30 cellular contexts compared by ENCODE assay signal in the genomic region with DNA sequence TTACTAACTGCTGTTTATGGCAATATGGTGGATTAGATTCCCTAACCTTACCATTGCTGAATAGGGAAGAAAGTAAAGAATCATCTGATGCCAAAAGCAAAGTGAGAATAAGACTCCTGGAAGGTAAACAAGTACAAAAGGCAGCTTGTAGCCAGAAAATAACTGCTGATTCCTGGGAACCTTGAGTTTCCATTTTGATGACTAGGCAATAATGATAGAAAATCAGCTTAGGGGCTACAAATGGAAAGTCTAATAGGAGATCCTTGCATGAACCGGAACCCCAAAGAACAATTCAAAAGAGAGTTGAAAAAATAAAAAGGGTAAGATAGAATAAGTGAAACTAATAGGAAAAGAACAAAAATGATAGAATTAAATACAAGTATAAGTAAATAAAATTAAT.
"Had no signal": no experiment of that assay in that cellular context is flagged by ENCODE, and none has a peak within 500 bp of the region (broad histone marks: within the 10 kb centered on the region; RNA-seq: fewer than 3 reads in every experiment).

No MANE protein-coding gene starts in this region.

- H3K4me1 ChIP-seq: left ventricle myocardium inferior, parathyroid adenoma, psoas muscle, right atrium auricular region, stomach, testis, thyroid gland, transverse colon, upper lobe of left lung, vagina had no signal

- H3K4me3 ChIP-seq: left ventricle myocardium inferior, lung, neural progenitor cell, psoas muscle, right atrium auricular region, skin epidermis, stomach, testis, thyroid gland, transverse colon, upper lobe of left lung, vagina had no signal

- H3K4me3 Mint-ChIP-seq: immature natural killer cell; mesothelial cell of epicardium; naive B cell; natural killer cell; nephron progenitor cell; neural progenitor cell; stimulated activated naive B cell treated with anti-CD40 and anti-IgM and Interleukin-4, amounts not matched to agents 10 μg/mL and 1 μg/mL and 100 μg/mL, for 72 hours had no signal

- H3K36me3 Mint-ChIP-seq: immature natural killer cell; mesothelial cell of epicardium; naive B cell; natural killer cell; neural progenitor cell; stimulated activated naive B cell treated with anti-CD40 and anti-IgM and Interleukin-4, amounts not matched to agents 10 μg/mL and 1 μg/mL and 100 μg/mL, for 72 hours had no signal

- DNase-seq: hypothalamus; immature natural killer cell; left ventricle myocardium inferior; mesendoderm; naive B cell; natural killer cell; nephron progenitor cell; occipital lobe; psoas muscle; stimulated activated CD4-positive, alpha-beta T cell treated with anti-CD3 and anti-CD28 coated beads, Interleukin-12 subunit alpha, Interleukin-12 subunit beta, amount 100 ng/mL, for 4 hours; stimulated activated CD4-positive, alpha-beta T cell treated with anti-CD3 and anti-CD28 coated beads, Interleukin-15, amount 100 ng/mL, for 24 hours; stimulated activated CD4-positive, alpha-beta T cell treated with anti-CD3 and anti-CD28 coated beads, Interleukin-2, amount 100 ng/mL, for 24 hours; stimulated activated CD4-positive, alpha-beta T cell treated with anti-CD3 and anti-CD28 coated beads, Interleukin-4, amount 100 ng/mL, for 1 hour; stimulated activated naive B cell treated with anti-CD40 and anti-IgM and Interleukin-4, amounts not matched to agents 10 μg/mL and 1 μg/mL and 100 μg/mL, for 72 hours; stimulated activated naive CD8-positive, alpha-beta T cell treated with anti-CD3 and anti-CD28 coated beads, Interleukin-15, Interleukin-2, amounts not matched to agents 100 U/mL and 50 U/mL, for 24 hours; stomach; testis; thyroid gland; transverse colon; upper lobe of left lung had no signal

- H3K9me3 Mint-ChIP-seq: natural killer cell, nephron progenitor cell, neural progenitor cell had no signal

- H2AFZ ChIP-seq: neural progenitor cell, parathyroid adenoma had no signal

- H3K36me3 ChIP-seq: left ventricle myocardium inferior, neural progenitor cell, neutrophil, right atrium auricular region, stomach, thyroid gland, transverse colon, upper lobe of left lung, vagina had no signal

- H3K27me3 ChIP-seq: neural progenitor cell, neutrophil, right atrium auricular region, stomach, testis, thyroid gland, transverse colon, upper lobe of left lung, vagina had no signal

- H3K27ac ChIP-seq: left ventricle myocardium inferior, neural progenitor cell, neutrophil, parathyroid adenoma, psoas muscle, right atrium auricular region, skin epidermis, stomach, testis, thyroid gland, transverse colon, upper lobe of left lung, vagina had no signal

- ATAC-seq: natural killer cell; psoas muscle; sciatic nerve; stimulated activated naive B cell treated with anti-CD40 and anti-IgM and Interleukin-4, amounts not matched to agents 10 μg/mL and 1 μg/mL and 100 μg/mL, for 72 hours; stimulated activated naive CD8-positive, alpha-beta T cell treated with anti-CD3 and anti-CD28 coated beads, Interleukin-15, Interleukin-2, amounts not matched to agents 100 U/mL and 50 U/mL, for 24 hours had no signal

- H3K9ac ChIP-seq: neural progenitor cell, parathyroid adenoma had no signal

- H3K9me3 ChIP-seq: left ventricle myocardium inferior, neutrophil, psoas muscle, right atrium auricular region, stomach, testis, thyroid gland, transverse colon, upper lobe of left lung, vagina had no signal

- FAIRE-seq: islet of Langerhans had no signal

- H3K4me2 ChIP-seq: neural progenitor cell had no signal

- H3K4me1 Mint-ChIP-seq: immature natural killer cell; naive B cell; natural killer cell; stimulated activated naive B cell treated with anti-CD40 and anti-IgM and Interleukin-4, amounts not matched to agents 10 μg/mL and 1 μg/mL and 100 μg/mL, for 72 hours had no signal

- H3K27ac Mint-ChIP-seq: immature natural killer cell; mesothelial cell of epicardium; naive B cell; natural killer cell; neural progenitor cell; stimulated activated naive B cell treated with anti-CD40 and anti-IgM and Interleukin-4, amounts not matched to agents 10 μg/mL and 1 μg/mL and 100 μg/mL, for 72 hours had no signal

- H3K79me2 ChIP-seq: parathyroid adenoma had no signal
